27 cellular contexts compared by ENCODE assay signal in the genomic region with DNA sequence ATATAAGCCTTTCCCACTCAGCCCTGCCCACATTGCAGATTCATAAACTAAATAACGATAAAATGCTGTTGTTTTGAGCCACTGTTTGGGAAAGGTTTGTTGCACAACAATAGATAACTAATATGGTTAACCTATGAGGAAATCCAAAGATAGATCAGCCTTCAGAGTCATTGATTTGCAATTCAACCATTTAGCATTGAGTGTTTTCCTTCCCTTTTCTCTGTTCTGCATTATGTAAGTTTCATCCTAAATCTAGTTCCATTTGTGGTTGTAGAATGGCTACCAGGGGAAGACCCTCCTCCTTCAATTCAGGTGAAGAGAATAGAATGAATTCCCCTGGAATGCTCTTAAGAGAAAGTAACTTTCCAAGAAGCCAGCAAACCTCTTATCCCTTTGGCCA. TPM values are rescaled to one million over a fixed set of nuclear protein-coding genes. Genes with fewer than 3 reads are reported as not detected.
"Had no signal": no experiment of that assay in that cellular context is flagged by ENCODE, and none has a peak within 500 bp of the region (broad histone marks: within the 10 kb centered on the region; RNA-seq: fewer than 3 reads in every experiment).

No MANE protein-coding gene starts in this region.

- H3K27me3 Mint-ChIP-seq: activated naive CD8-positive, alpha-beta T cell treated with anti-CD3 and anti-CD28 coated beads, Interleukin-2, amount 50 U/mL, for 24 hours; activated T-cell treated with anti-CD3 and anti-CD28 coated beads, Interleukin-2, amount 50 U/mL, for 24 hours; effector memory CD8-positive, alpha-beta T cell; naive thymus-derived CD8-positive, alpha-beta T cell had no signal

- H3K36me3 ChIP-seq: heart left ventricle, pancreas, transverse colon had no signal

- H3K27ac ChIP-seq: heart left ventricle, pancreas, psoas muscle, testis, transverse colon had no signal

- H3K27ac Mint-ChIP-seq: activated naive CD8-positive, alpha-beta T cell treated with anti-CD3 and anti-CD28 coated beads, Interleukin-2, amount 50 U/mL, for 24 hours; activated T-cell treated with anti-CD3 and anti-CD28 coated beads, Interleukin-2, amount 50 U/mL, for 24 hours; immature natural killer cell; mesothelial cell of epicardium; T-helper 2 cell treated with Interferon-gamma antibody and Interleukin-4, amounts not matched to agents 5 μg/mL and 100 μg/mL, for 36 hours had no signal

- H3K4me1 Mint-ChIP-seq: neural crest cell had no signal

- H3K9me3 Mint-ChIP-seq: activated naive CD8-positive, alpha-beta T cell treated with anti-CD3 and anti-CD28 coated beads, Interleukin-2, amount 50 U/mL, for 24 hours; activated T-cell treated with anti-CD3 and anti-CD28 coated beads, Interleukin-2, amount 50 U/mL, for 24 hours; effector memory CD8-positive, alpha-beta T cell; immature natural killer cell; mesothelial cell of epicardium; naive thymus-derived CD8-positive, alpha-beta T cell; neural crest cell; T-helper 2 cell treated with Interferon-gamma antibody and Interleukin-4, amounts not matched to agents 5 μg/mL and 100 μg/mL, for 36 hours had no signal

- H3K4me3 Mint-ChIP-seq: activated naive CD8-positive, alpha-beta T cell treated with anti-CD3 and anti-CD28 coated beads, Interleukin-2, amount 50 U/mL, for 24 hours; activated T-cell treated with anti-CD3 and anti-CD28 coated beads, Interleukin-2, amount 50 U/mL, for 24 hours; effector memory CD8-positive, alpha-beta T cell; immature natural killer cell; mesothelial cell of epicardium; naive thymus-derived CD8-positive, alpha-beta T cell; neural crest cell; T-helper 2 cell treated with Interferon-gamma antibody and Interleukin-4, amounts not matched to agents 5 μg/mL and 100 μg/mL, for 36 hours had no signal

- ATAC-seq: activated naive CD8-positive, alpha-beta T cell treated with anti-CD3 and anti-CD28 coated beads, Interleukin-2, amount 50 U/mL, for 24 hours; effector memory CD8-positive, alpha-beta T cell; heart left ventricle; naive thymus-derived CD8-positive, alpha-beta T cell; pancreas; psoas muscle had no signal

- H3K9me3 ChIP-seq: heart left ventricle, pancreas, psoas muscle, testis, transverse colon had no signal

- FAIRE-seq: endothelial cell of umbilical vein, pancreas had no signal

- DNase-seq: activated CD4-positive, alpha-beta T cell treated with anti-CD3 and anti-CD28 coated beads for 4 hours; activated CD4-positive, alpha-beta T cell treated with anti-CD3 and anti-CD28 coated beads, Interleukin-2, amount 50 U/mL, for 4 hours; activated CD8-positive, alpha-beta memory T cell treated with anti-CD3 and anti-CD28 coated beads for 24 hours; activated gamma-delta T cell; activated naive CD4-positive, alpha-beta T cell treated with anti-CD3 and anti-CD28 coated beads, Interleukin-2, amount 50 U/mL, for 16 hours; activated naive CD8-positive, alpha-beta T cell treated with anti-CD3 and anti-CD28 coated beads, Interleukin-2, amount 50 U/mL, for 24 hours; activated T-cell treated with anti-CD3 and anti-CD28 coated beads, Interleukin-2, amount 50 U/mL, for 24 hours; amygdala; caudate nucleus; cortex of kidney; effector memory CD8-positive, alpha-beta T cell; foreskin fibroblast; heart left ventricle; hypothalamus; immature natural killer cell; naive thymus-derived CD8-positive, alpha-beta T cell; nucleus accumbens; pancreas; psoas muscle; stimulated activated CD4-positive, alpha-beta T cell treated with anti-CD3 and anti-CD28 coated beads, Interleukin-15, amount 100 ng/mL, for 24 hours; stimulated activated naive CD4-positive, alpha-beta T cell treated with Interleukin-2 at 50 U/mL for 16 hours; testis; transverse colon had no signal

- H3K27me3 ChIP-seq: pancreas, testis, transverse colon had no signal

- H3K4me1 ChIP-seq: pancreas, psoas muscle, testis, transverse colon had no signal

- H3K36me3 Mint-ChIP-seq: mesothelial cell of epicardium had no signal

- H3K4me3 ChIP-seq: heart left ventricle, pancreas, psoas muscle, testis, transverse colon had no signal

RNA-seq across cellular contexts. Expression of a gene that starts 19.6 kb away (rescaled TPM):
- total RNA-seq: neural crest cell had no signal
- polyA plus RNA-seq: endothelial cell of umbilical vein had no signal
